8 cellular contexts compared by ENCODE assay signal in genomic region chr19:29694669-29695627, GRCh38. TPM values are rescaled to one million over a fixed set of nuclear protein-coding genes. Genes with fewer than 3 reads are reported as not detected.
DNase-seq lines count a peak whose midpoint lies in the region; ATAC-seq and TF ChIP-seq lines count a peak whose summit lies in the region.

No MANE protein-coding gene starts in this region.

- no peak for TF ChIP-seq POLR2A in thyroid gland (IDR thresholded peaks at IDR 0.05)

- no peaks in the 10 kb centered on the region for H3K36me3 ChIP-seq in CD8-positive, alpha-beta T cell (ENCODE audit: insufficient read depth, low read length)
- no peaks in the 10 kb centered on the region for H3K36me3 ChIP-seq in RWPE2 (ENCODE audit: low read depth)
- no peaks in the 10 kb centered on the region for H3K36me3 ChIP-seq in thyroid gland

- H3K4me1 ChIP-seq in CD8-positive, alpha-beta T cell (ENCODE audit: insufficient read depth, low read length), result peaks cover 26% of the 10 kb centered on the region
- H3K4me1 ChIP-seq in RWPE2 (ENCODE audit: insufficient read depth, poor library complexity, severe bottlenecking) (no peaks in the 10 kb centered on the region), thyroid gland (no peaks in the 10 kb centered on the region)

- peaks cover 17% of the 10 kb centered on the region for H3K4me1 Mint-ChIP-seq in CD8-positive, alpha-beta T cell (ENCODE audit: low read depth)

- H3K9me3 ChIP-seq in CD8-positive, alpha-beta T cell (ENCODE audit: low read length), result no peaks in the 10 kb centered on the region
- H3K9me3 ChIP-seq in RWPE2 (ENCODE audit: severe bottlenecking) (no peaks in the 10 kb centered on the region), thyroid gland (no peaks in the 10 kb centered on the region)

- peak; percentile 97 for TF ChIP-seq CTCF in CD8-positive, alpha-beta T cell (IDR thresholded peaks at IDR 0.05)
- TF ChIP-seq CTCF in RWPE2 (IDR thresholded peaks at IDR 0.05; ENCODE audit: poor library complexity, severe bottlenecking), result peak; percentile 38
- TF ChIP-seq CTCF in foreskin fibroblast (IDR thresholded peaks at IDR 0.05; ENCODE audit: low read depth, low read length), result peak; percentile 90
- TF ChIP-seq CTCF in thyroid gland (IDR thresholded peaks at IDR 0.05), result peak; percentile 40 to 90 (median 74)

- peak; percentile 71 to 91 (median 79) for DNase-seq in CD8-positive, alpha-beta T cell
- peak; percentile 70 for DNase-seq in HT-29 (ENCODE audit: low spot score)
- DNase-seq in RWPE2 (ENCODE audit: low spot score), result no peak
- DNase-seq in activated effector memory CD4-positive, alpha-beta T cell treated with anti-CD3 and anti-CD28 coated beads, Interleukin-2, amount 50 U/mL, for 16 hours, result peak; percentile 93
- peak; percentile 79 to 94 for DNase-seq in foreskin fibroblast
- peak; percentile 79 for DNase-seq in occipital lobe (lab: John Stamatoyannopoulos, UW)
- DNase-seq in thyroid gland, result peak; percentile 75

- POLR2A ChIA-PET in CD8-positive, alpha-beta T cell (lab: Charles Lee), result interaction anchor here (0.7 to 2.7 kb wide), 8 partner anchors 19 to 89 kb away, joined by 3 to 31 read pairs (median 3); partner anchors contain the start of genes C19orf12, PLEKHF1 and POP4

- H3K27me3 ChIP-seq in CD8-positive, alpha-beta T cell (ENCODE audit: insufficient read depth, low read length), result no peaks in the 10 kb centered on the region
- no peaks in the 10 kb centered on the region for H3K27me3 ChIP-seq in RWPE2 (ENCODE audit: insufficient read depth, poor library complexity, severe bottlenecking)
- no peaks in the 10 kb centered on the region for H3K27me3 ChIP-seq in thyroid gland

- H3K27me3 Mint-ChIP-seq in CD8-positive, alpha-beta T cell (ENCODE audit: low read depth), result no peaks in the 10 kb centered on the region

- no peak overlapping the region for H3K4me3 ChIP-seq in CD8-positive, alpha-beta T cell (ENCODE audit: low read depth, low read length)
- H3K4me3 ChIP-seq in RWPE2 (ENCODE audit: severe bottlenecking) (no peak overlapping the region), foreskin fibroblast (ENCODE audit: low read depth in 1 of 2, low read length in 2 of 2) (no peak overlapping the region), thyroid gland (replicated peaks in 1 of 3) (no peak overlapping the region)

- no peaks in the 10 kb centered on the region for H3K9me3 Mint-ChIP-seq in CD8-positive, alpha-beta T cell

- H3K27ac ChIP-seq in CD8-positive, alpha-beta T cell (ENCODE audit: low read depth, low read length), result no peak overlapping the region
- H3K27ac ChIP-seq in RWPE2 (ENCODE audit: poor library complexity, severe bottlenecking) (no peak overlapping the region), thyroid gland (no peak overlapping the region)

- intact Hi-C loops in CD8-positive, alpha-beta T cell (cut with DNase I, micrococcal nuclease), result loop anchor here (1.0 to 5.0 kb wide), 2 partner anchors 21 to 228 kb away; no protein-coding TSS in a partner anchor
- intact Hi-C loops in thyroid gland (cut with DNase I), result no loop called here

- no peaks in the 10 kb centered on the region for H3K36me3 Mint-ChIP-seq in CD8-positive, alpha-beta T cell

- H3K27ac Mint-ChIP-seq in CD8-positive, alpha-beta T cell, result peak overlapping the region; percentile 39

- peak; percentile 93 for ATAC-seq in CD8-positive, alpha-beta T cell
- peak; percentile 88 for ATAC-seq in GM19455 (IDR thresholded peaks at IDR 0.05; ENCODE audit: unreplicated experiment)
- ATAC-seq in RWPE2 (ENCODE audit: low read depth), result peak; percentile 86

- CTCF ChIA-PET in CD8-positive, alpha-beta T cell (lab: Charles Lee), result interaction anchor here (0.6 to 12.9 kb wide), 23 partner anchors 9 to 1492 kb away, joined by 3 to 387 read pairs (median 5); partner anchors contain the start of genes C19orf12, PLEKHF1 and POP4

- 64 to 71% methylated on average over 7 to 17 of the region's 19 CpGs for WGBS in thyroid gland, 2 donors

- H3K4me3 Mint-ChIP-seq in CD8-positive, alpha-beta T cell, result no peak overlapping the region

RNA-seq across cellular contexts. Expression of gene C19orf12, which starts 20.1 kb away (rescaled TPM):
- 1 to 10 TPM; 7.0 to 8.9 TPM for total RNA-seq in CD8-positive, alpha-beta T cell
- total RNA-seq in HT-29 (2014; rRNA removed; shearing (Covaris generic)), result 22.4 and 24.5 TPM in 2 replicates
- total RNA-seq in occipital lobe, result 40.2 TPM
- 10 to 100 TPM; 24.4 to 34.0 (median 31.9) TPM for total RNA-seq in thyroid gland

RNA-seq across cellular contexts. Expression of gene PLEKHF1, which starts 29.7 kb away (rescaled TPM):
- 10 to 100 TPM; 33.7 to 34.1 TPM for total RNA-seq in CD8-positive, alpha-beta T cell
- 1.1 and 1.2 TPM in 2 replicates for total RNA-seq in HT-29 (2014; rRNA removed; shearing (Covaris generic))
- 1.9 TPM for total RNA-seq in occipital lobe
- 10 to 100 TPM; 12.1 to 20.3 (median 16.5) TPM for total RNA-seq in thyroid gland

Comparison
In these comparisons a context has a peak if more than half of its experiments do, and no peak if none do; other contexts are left out.
1. CTCF ChIP-seq: peak in every context shown above with its lines; median percentile 97 in CD8-positive, alpha-beta T cell; 90 in foreskin fibroblast; 74 in thyroid gland; 38 in RWPE2.